Comparison of ENCODE assay signal across 15 cellular contexts in genomic region chr9:89991204-89991790, GRCh38.
"Had no signal": no experiment of that assay in that cellular context is flagged by ENCODE, and none has a peak within 500 bp of the region (broad histone marks: within the 10 kb centered on the region; RNA-seq: fewer than 3 reads in every experiment).

No MANE protein-coding gene starts in this region.

- H3K27ac ChIP-seq: gastroesophageal sphincter, thoracic aorta, VCaP had no signal

- DNase-seq: activated CD4-positive, alpha-beta memory T cell treated with anti-CD3 and anti-CD28 coated beads for 36 hours; activated gamma-delta T cell treated with Interleukin-2 at 50 U/mL for 16 hours; activated naive CD8-positive, alpha-beta T cell treated with anti-CD3 and anti-CD28 coated beads for 36 hours; activated T-cell treated with anti-CD3 and anti-CD28 coated beads, Interleukin-2, amount 50 U/mL, for 72 hours; anterior cingulate cortex; kidney; stimulated activated CD4-positive, alpha-beta T cell treated with anti-CD3 and anti-CD28 coated beads, Interleukin-4, amount 100 ng/mL, for 1 hour; stimulated activated CD8-positive, alpha-beta memory T cell treated with anti-CD3 and anti-CD28 coated beads, Interleukin-4, amount 100 ng/mL, for 48 hours; T1000 had no signal

- H3K27me3 ChIP-seq: gastroesophageal sphincter had no signal

- H3K4me3 ChIP-seq: gastroesophageal sphincter, thoracic aorta had no signal

- H3K9me3 ChIP-seq: thoracic aorta had no signal

- FAIRE-seq: colon, endothelial cell of umbilical vein, kidney, urothelium cell line had no signal

- H3K36me3 ChIP-seq: gastroesophageal sphincter, thoracic aorta had no signal
